1 cellular context compared by ENCODE assay signal in genomic region chr19:12806242-12807131, GRCh38.
A peak's percentile ranks its signal among the peaks of the same experiment; 100 is the strongest.
TF ChIP-seq lines count a peak whose summit lies in the region.

TSS of gene RNASEH2A (plus strand) at chr19:12806584. CDS start at chr19:12806674, 90 bp downstream.

TF ChIP-seq in H1, 55 proteins besides CTCF, POLR2A, EP300 and RAD21:
- no peak for TF ChIP-seq SP2 (IDR thresholded peaks at IDR 0.05; ENCODE audit: low read length)
- 0 out of 2 replicates have a peak, but pooled peaks have one; percentile 12 for TF ChIP-seq SRF (IDR thresholded peaks at IDR 0.05; ENCODE audit: low read depth, low read length)
- peak; percentile 86 for TF ChIP-seq MAX (IDR thresholded peaks at IDR 0.05)
- TF ChIP-seq TAF1 (IDR thresholded peaks at IDR 0.05; ENCODE audit: low read depth, low read length), result peak; percentile 80
- peak; percentile 15; the same call in 1 of the 2 replicates for TF ChIP-seq SP1 (IDR thresholded peaks at IDR 0.05; ENCODE audit: low read depth, low read length)
- TF ChIP-seq ASH2L (IDR thresholded peaks at IDR 0.05; ENCODE audit: low read length), result peak; percentile 88
- 0 out of 2 replicates have a peak, but pooled peaks have one; percentile 11 for TF ChIP-seq BACH1 (IDR thresholded peaks at IDR 0.05; ENCODE audit: low read length)
- TF ChIP-seq POLR2AphosphoS5 (IDR thresholded peaks at IDR 0.05; ENCODE audit: low read depth, low read length), result peak; percentile 75; the same call in 1 of the 2 replicates
- no peak for TF ChIP-seq BRCA1 (IDR thresholded peaks at IDR 0.05; ENCODE audit: low read depth, low read length)
- peak; percentile 90 for TF ChIP-seq PHF8 (conservative IDR thresholded peaks at IDR 0.05; ENCODE audit: low read depth, low read length)
- peak; percentile 84 for TF ChIP-seq SIX5 (IDR thresholded peaks at IDR 0.05; ENCODE audit: low read depth, low read length)
- TF ChIP-seq CEBPB (IDR thresholded peaks at IDR 0.05; ENCODE audit: low read depth, low read length), result no peak
- TF ChIP-seq E2F6 (IDR thresholded peaks at IDR 0.05), result peak; percentile 95
- no peak for TF ChIP-seq TEAD4 (IDR thresholded peaks at IDR 0.05; ENCODE audit: low read depth, low read length)
- TF ChIP-seq MAFK (IDR thresholded peaks at IDR 0.05; ENCODE audit: low read depth, low read length), result no peak
- TF ChIP-seq TBP (IDR thresholded peaks at IDR 0.05; ENCODE audit: low read depth, low read length), result peak; percentile 75
- TF ChIP-seq ATF2 (IDR thresholded peaks at IDR 0.05; ENCODE audit: low read length), result no peak
- TF ChIP-seq KDM4A (IDR thresholded peaks at IDR 0.05; ENCODE audit: low read depth, low read length, severe bottlenecking), result peak; percentile 98
- peak in 1 of 2 experiments; percentile 82; a peak in 1 of 4 replicates for TF ChIP-seq SIN3A (conservative IDR thresholded peaks at IDR 0.05 in 1 of 2, IDR thresholded peaks at IDR 0.05 in 1 of 2; ENCODE audit: low read depth in 1 of 2, low read length in 2 of 2)
- TF ChIP-seq RXRA (IDR thresholded peaks at IDR 0.05; ENCODE audit: insufficient read depth, low read depth, low read length), result no peak
- peak; percentile 4 to 94; a peak in 2 of 4 replicates for TF ChIP-seq HDAC2 (IDR thresholded peaks at IDR 0.05; ENCODE audit: borderline replicate concordance in 1 of 2, low read depth in 2 of 2, low read length in 2 of 2)
- peak; percentile 95 for TF ChIP-seq CREB1 (IDR thresholded peaks at IDR 0.05)
- peak; percentile 62; the same call in 1 of the 2 replicates for TF ChIP-seq KDM5A (IDR thresholded peaks at IDR 0.05; ENCODE audit: low read length)
- peak; percentile 90 for TF ChIP-seq YY1 (IDR thresholded peaks at IDR 0.05; ENCODE audit: low read depth, low read length)
- no peak for TF ChIP-seq SUZ12 (IDR thresholded peaks at IDR 0.05; ENCODE audit: low read length)
- no peak for TF ChIP-seq SIRT6 (IDR thresholded peaks at IDR 0.05; ENCODE audit: low read length)
- TF ChIP-seq JUND (IDR thresholded peaks at IDR 0.05; ENCODE audit: low read length), result no peak
